11 cellular contexts compared by ENCODE assay signal in the genomic region with DNA sequence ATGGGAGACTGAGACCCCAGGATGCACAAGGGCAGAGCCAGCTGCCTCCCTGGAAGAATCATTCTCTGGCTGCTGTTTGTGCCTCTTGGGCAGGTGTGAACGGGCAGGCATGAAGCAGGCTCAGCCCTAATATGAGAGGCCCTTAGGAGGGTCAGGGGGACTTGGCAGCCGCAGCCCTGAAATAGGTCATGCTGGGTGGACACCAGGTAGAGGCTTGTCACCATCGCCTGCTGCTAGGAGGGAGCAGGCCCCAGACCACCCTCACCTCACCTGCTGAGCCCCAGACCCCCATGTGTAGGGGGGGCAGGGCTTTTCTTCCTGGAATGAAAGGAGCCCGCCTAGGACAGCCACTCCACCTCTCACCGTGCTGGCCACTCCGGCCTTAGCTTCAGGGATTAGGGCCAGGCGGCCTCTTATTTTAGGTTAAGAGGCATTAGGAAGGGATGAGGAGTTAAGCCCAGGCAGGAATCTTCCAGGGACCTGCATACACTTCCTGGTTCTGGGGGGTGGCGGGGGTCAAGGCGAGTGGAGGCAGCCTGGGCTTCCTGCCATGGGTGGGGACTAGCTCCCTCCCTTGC.
DNase-seq lines count a peak whose midpoint lies in the region; ATAC-seq and TF ChIP-seq lines count a peak whose summit lies in the region.
"Had no signal": no experiment of that assay in that cellular context is flagged by ENCODE, and none has a peak within 500 bp of the region (broad histone marks: within the 10 kb centered on the region; RNA-seq: fewer than 3 reads in every experiment).

No MANE protein-coding gene starts in this region.

- H3K27ac Mint-ChIP-seq in activated T-cell treated with anti-CD3 and anti-CD28 coated beads, Interleukin-2, amount 50 U/mL, for 24 hours, result peak overlapping the region; percentile 81

- WGBS in spleen, 5 donors, result 72 to 82% (median 80%) methylated on average over 9 of the region's 9 CpGs

- H3K27me3 ChIP-seq in WERI-Rb-1 (ENCODE audit: insufficient read depth, low read depth, severe bottlenecking) (no peaks in the 10 kb centered on the region), left lung (no peaks in the 10 kb centered on the region), spleen (replicated peaks in 1 of 7) (no peaks in the 10 kb centered on the region)

- TF ChIP-seq POLR2A in spleen (IDR thresholded peaks at IDR 0.05), result no peak

- H3K4me3 ChIP-seq in WERI-Rb-1 (ENCODE audit: low read depth, low read length) (peak overlapping the region; percentile 31), left lung (no peak overlapping the region), spleen (no peak overlapping the region)

- in situ Hi-C loops in KBM-7 (cut with MboI; ENCODE audit: low pct_unique_long_range_greater_than_20kb, low sequenced_read_pairs), result no loop called here

- H3K4me1 ChIP-seq in left lung, result peaks cover 4 to 28% of the 10 kb centered on the region in 2 donors
- H3K4me1 ChIP-seq in spleen, result peaks cover 22 to 74% (median 43%) of the 10 kb centered on the region in 6 donors

- H3K9me3 ChIP-seq in WERI-Rb-1 (ENCODE audit: severe bottlenecking), result no peaks in the 10 kb centered on the region
- no peaks in the 10 kb centered on the region for H3K9me3 ChIP-seq in left lung
- H3K9me3 ChIP-seq in spleen, result no peaks in the 10 kb centered on the region

- peak; percentile 24 for ATAC-seq in left lung
- no peak for ATAC-seq in HG02763 (IDR thresholded peaks at IDR 0.05; ENCODE audit: unreplicated experiment)
- ATAC-seq: left colon had no signal

- H3K27me3 Mint-ChIP-seq in activated T-cell treated with anti-CD3 and anti-CD28 coated beads, Interleukin-2, amount 50 U/mL, for 24 hours, result no peaks in the 10 kb centered on the region

- H3K36me3 Mint-ChIP-seq in activated T-cell treated with anti-CD3 and anti-CD28 coated beads, Interleukin-2, amount 50 U/mL, for 24 hours (ENCODE audit: low read depth), result peaks cover 63% of the 10 kb centered on the region

- H3K36me3 ChIP-seq in WERI-Rb-1 (peaks cover 90% of the 10 kb centered on the region), left lung (peaks cover 0 to 78% of the 10 kb centered on the region in 2 donors), spleen (peaks cover 0 to 100% (median 62%) of the 10 kb centered on the region in 6 donors)

- intact Hi-C loops in left lung (cut with DNase I) (no loop called here), spleen (cut with DNase I; ENCODE audit: low total_unique reads) (no loop called here)

- H3K4me1 Mint-ChIP-seq in activated T-cell treated with anti-CD3 and anti-CD28 coated beads, Interleukin-2, amount 50 U/mL, for 24 hours (ENCODE audit: low read depth), result peaks cover 9% of the 10 kb centered on the region

- no peak overlapping the region for H3K4me3 Mint-ChIP-seq in activated T-cell treated with anti-CD3 and anti-CD28 coated beads, Interleukin-2, amount 50 U/mL, for 24 hours

- H3K27ac ChIP-seq in WERI-Rb-1 (peak overlapping the region; percentile 98), left lung (peak overlapping the region; percentile 2 to 53), spleen (peak overlapping the region in 5 of 8 donors; percentile 22 to 53 (median 45))

- DNase-seq in activated T-cell treated with anti-CD3 and anti-CD28 coated beads, Interleukin-2, amount 50 U/mL, for 24 hours, result no peak
- DNase-seq in activated T-cell treated with anti-CD3 and anti-CD28 coated beads, Interleukin-2, amount 50 U/mL, for 1 hour, result no peak
- DNase-seq in WERI-Rb-1 (peak; percentile 94), left lung (no peak), spleen (peak; percentile 64), KBM-7 (no peak), retina (no peak)
- DNase-seq: DMS79 treated with DMSO at 0.1 percent for 48 hours, NCI-H1694 had no signal

- no peak for TF ChIP-seq CTCF in WERI-Rb-1 (IDR thresholded peaks at IDR 0.05; ENCODE audit: low read depth, low read length)
- no peak for TF ChIP-seq CTCF in left lung (IDR thresholded peaks at IDR 0.05)
- no peak for TF ChIP-seq CTCF in spleen (IDR thresholded peaks at IDR 0.05 in 8 of 11, conservative IDR thresholded peaks at IDR 0.05 in 3 of 11)

- H3K9me3 Mint-ChIP-seq in activated T-cell treated with anti-CD3 and anti-CD28 coated beads, Interleukin-2, amount 50 U/mL, for 24 hours, result no peaks in the 10 kb centered on the region

Comparison
In these comparisons a context has a peak if more than half of its experiments do, and no peak if none do; other contexts are left out.
1. DNase-seq: peak in WERI-Rb-1 (single experiment) and spleen (single experiment); none in activated T-cell treated with anti-CD3 and anti-CD28 coated beads, Interleukin-2, amount 50 U/mL, for 24 hours (single experiment), activated T-cell treated with anti-CD3 and anti-CD28 coated beads, Interleukin-2, amount 50 U/mL, for 1 hour (single experiment), left lung (0 of 2), KBM-7 (single experiment) and retina (single experiment).
2. H3K27ac ChIP-seq: peak in every context shown above with its lines; median percentile 98 in WERI-Rb-1; 45 in spleen; 28 in left lung.